ENCODE assay signal across 9 cellular contexts in the genomic region with DNA sequence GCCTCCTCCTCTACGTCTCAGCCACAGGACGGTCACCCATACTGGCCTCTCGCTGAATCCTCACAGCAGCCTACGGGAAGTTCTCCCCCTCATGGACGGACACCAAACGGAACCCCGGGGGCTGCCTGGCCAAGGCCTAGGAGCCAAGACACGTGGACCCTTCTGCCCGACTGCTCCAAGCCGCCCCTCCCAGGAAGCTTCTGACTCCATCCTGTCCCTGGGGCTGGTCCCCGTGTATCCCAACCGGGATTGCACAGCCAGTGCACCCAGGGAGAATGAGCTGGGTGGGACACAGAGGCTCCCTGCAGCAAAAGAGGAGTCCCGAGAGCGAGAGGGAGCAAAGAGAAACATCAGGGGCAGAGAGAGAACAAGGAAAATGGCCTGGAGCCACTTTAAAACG. TPM values are rescaled to one million over a fixed set of nuclear protein-coding genes. Genes with fewer than 3 reads are reported as not detected.
A peak's percentile ranks its signal among the peaks of the same experiment; 100 is the strongest.
DNase-seq lines count a peak whose midpoint lies in the region; ATAC-seq and TF ChIP-seq lines count a peak whose summit lies in the region.
"Had no signal": no experiment of that assay in that cellular context is flagged by ENCODE, and none has a peak within 500 bp of the region (broad histone marks: within the 10 kb centered on the region; RNA-seq: fewer than 3 reads in every experiment).

No MANE protein-coding gene starts in this region.

- H3K4me3 ChIP-seq in CD8-positive, alpha-beta T cell (ENCODE audit: low read depth, low read length): peak overlapping the region; percentile 95
- H3K4me3 ChIP-seq in MM.1S (ENCODE audit: low read length): peak overlapping the region; percentile 93

- no peaks in the 10 kb centered on the region for H3K27me3 Mint-ChIP-seq in CD8-positive, alpha-beta T cell (ENCODE audit: low read depth)
- H3K27me3 Mint-ChIP-seq in central memory CD8-positive, alpha-beta T cell: no peaks in the 10 kb centered on the region
- peaks cover 23% of the 10 kb centered on the region for H3K27me3 Mint-ChIP-seq in neural crest cell (ENCODE audit: low read depth)
- H3K27me3 Mint-ChIP-seq in Calu3 (ENCODE audit: unreplicated experiment): peaks cover 31% of the 10 kb centered on the region

- H3K4me3 Mint-ChIP-seq in CD8-positive, alpha-beta T cell: peak overlapping the region; percentile 98
- H3K4me3 Mint-ChIP-seq in central memory CD8-positive, alpha-beta T cell: peak overlapping the region; percentile 93
- H3K4me3 Mint-ChIP-seq in neural crest cell: peak overlapping the region; percentile 23
- H3K4me3 Mint-ChIP-seq in Calu3 (ENCODE audit: low read depth, unreplicated experiment): no peak overlapping the region

- peaks cover 35% of the 10 kb centered on the region for H3K4me1 ChIP-seq in CD8-positive, alpha-beta T cell (ENCODE audit: insufficient read depth, low read length)
- peaks cover 37% of the 10 kb centered on the region for H3K4me1 ChIP-seq in MM.1S (ENCODE audit: low read length)

- no peaks in the 10 kb centered on the region for H3K36me3 ChIP-seq in CD8-positive, alpha-beta T cell (ENCODE audit: insufficient read depth, low read length)
- no peaks in the 10 kb centered on the region for H3K36me3 ChIP-seq in MM.1S (replicated peaks; ENCODE audit: insufficient read depth, low read length)

- ATAC-seq in CD8-positive, alpha-beta T cell: no peak
- ATAC-seq in central memory CD8-positive, alpha-beta T cell (replicated peaks; ENCODE audit: extremely low read depth, poor library complexity, severe bottlenecking): no peak

- intact Hi-C loops in CD8-positive, alpha-beta T cell (cut with DNase I, micrococcal nuclease): loop anchor here in 1 of 2 experiments (5.0 to 10.0 kb wide), 2 partner anchors 58 to 124 kb away; no protein-coding TSS in a partner anchor
- intact Hi-C loops in Calu3 (cut with micrococcal nuclease; ENCODE audit: unreplicated experiment): no loop called here

- BruUV-seq in Calu3 (replicated peaks; lab: Mats Ljungman, UMichigan): no TSS peak

- H3K36me3 Mint-ChIP-seq in CD8-positive, alpha-beta T cell: peaks cover 47% of the 10 kb centered on the region
- H3K36me3 Mint-ChIP-seq in central memory CD8-positive, alpha-beta T cell (ENCODE audit: insufficient read depth): peaks cover 57% of the 10 kb centered on the region
- no peaks in the 10 kb centered on the region for H3K36me3 Mint-ChIP-seq in neural crest cell (ENCODE audit: low read depth)
- peaks cover 3% of the 10 kb centered on the region for H3K36me3 Mint-ChIP-seq in Calu3 (ENCODE audit: insufficient read depth, unreplicated experiment)

- peak overlapping the region; percentile 94 for H3K27ac Mint-ChIP-seq in CD8-positive, alpha-beta T cell
- peak overlapping the region; percentile 94 for H3K27ac Mint-ChIP-seq in central memory CD8-positive, alpha-beta T cell (ENCODE audit: low read depth)
- H3K27ac Mint-ChIP-seq in neural crest cell (ENCODE audit: unreplicated experiment) (no peak overlapping the region), Calu3 (ENCODE audit: unreplicated experiment) (no peak overlapping the region)

- H3K27ac ChIP-seq in CD8-positive, alpha-beta T cell (ENCODE audit: low read depth, low read length): peak overlapping the region; percentile 88
- peak overlapping the region; percentile 84; the same call in 1 of the 2 replicates for H3K27ac ChIP-seq in MM.1S (ENCODE audit: low read length)

- peak overlapping the region; percentile 91 for H3K9ac ChIP-seq in MM.1S (ENCODE audit: low read length)

- peaks cover 72% of the 10 kb centered on the region for H3K79me2 ChIP-seq in MM.1S (ENCODE audit: low read length)

- no peaks in the 10 kb centered on the region for H3K27me3 ChIP-seq in CD8-positive, alpha-beta T cell (ENCODE audit: insufficient read depth, low read length)
- no peaks in the 10 kb centered on the region for H3K27me3 ChIP-seq in MM.1S (replicated peaks; ENCODE audit: insufficient read depth, low read length)

- H3F3A ChIP-seq in MM.1S (ENCODE audit: insufficient read depth, low read length): peaks cover 43% of the 10 kb centered on the region

- POLR2A ChIA-PET in CD8-positive, alpha-beta T cell (lab: Charles Lee): interaction anchor here (0.9 to 19.9 kb wide), 4 partner anchors 17 to 135 kb away, joined by 3 to 490 read pairs (median 19); no protein-coding TSS in a partner anchor
- POLR2A ChIA-PET in GM10248 (lab: Yijun Ruan, JAX): no interaction called here

- TF ChIP-seq CTCF in CD8-positive, alpha-beta T cell (IDR thresholded peaks at IDR 0.05): no peak
- TF ChIP-seq CTCF in MM.1S (IDR thresholded peaks at IDR 0.05; ENCODE audit: low read length): peak; percentile 21; the same call in 1 of the 2 replicates
- TF ChIP-seq CTCF in neural crest cell (conservative IDR thresholded peaks at IDR 0.05): no peak
- TF ChIP-seq CTCF in Calu3 (IDR thresholded peaks at IDR 0.05; ENCODE audit: unreplicated experiment): no peak
- no peak for TF ChIP-seq CTCF in GM10248 (IDR thresholded peaks at IDR 0.05; ENCODE audit: control extremely low read depth, extremely low read depth, low read depth, missing control alignments)

- H3K4me2 ChIP-seq in MM.1S (ENCODE audit: low read depth, low read length): peak overlapping the region; percentile 92

- H3K9me3 ChIP-seq in CD8-positive, alpha-beta T cell (ENCODE audit: low read length): no peaks in the 10 kb centered on the region
- no peaks in the 10 kb centered on the region for H3K9me3 ChIP-seq in MM.1S (replicated peaks; ENCODE audit: insufficient read depth, low read length)

- CTCF ChIA-PET in CD8-positive, alpha-beta T cell (lab: Charles Lee): interaction anchor here (1.1 to 5.0 kb wide), 4 partner anchors 17 to 63 kb away, joined by 3 to 40 read pairs (median 3); no protein-coding TSS in a partner anchor
- CTCF ChIA-PET in Calu3 (lab: Charles Lee) (no interaction called here), GM10248 (lab: Yijun Ruan, JAX) (interaction anchor here (0.7 to 4.2 kb wide), 6 partner anchors 13 to 216 kb away, joined by 3 to 29 read pairs (median 4); no protein-coding TSS in a partner anchor)

- H4K20me1 ChIP-seq in MM.1S (ENCODE audit: insufficient read depth, low read length): no peaks in the 10 kb centered on the region

- H3K9me3 Mint-ChIP-seq in CD8-positive, alpha-beta T cell: no peaks in the 10 kb centered on the region
- no peaks in the 10 kb centered on the region for H3K9me3 Mint-ChIP-seq in central memory CD8-positive, alpha-beta T cell
- no peaks in the 10 kb centered on the region for H3K9me3 Mint-ChIP-seq in neural crest cell
- no peaks in the 10 kb centered on the region for H3K9me3 Mint-ChIP-seq in Calu3 (ENCODE audit: low read depth, unreplicated experiment)

- H2AFZ ChIP-seq in MM.1S (ENCODE audit: low read length): peak overlapping the region; percentile 55

- peak in 2 of 7 experiments; percentile 23 to 64 for DNase-seq in CD8-positive, alpha-beta T cell
- DNase-seq in MM.1S (peak; percentile 41), neural crest cell (ENCODE audit: low read depth, low spot score) (no peak), NCI-H2107 treated with DMSO at 0.1 percent for 48 hours (lab: John Stamatoyannopoulos, UW; ENCODE audit: unreplicated experiment) (no peak), NCI-H1092 (lab: John Stamatoyannopoulos, UW) (no peak), Calu3 (no peak), GM10248 (ENCODE audit: extremely low spot score) (no peak)
- no peak for DNase-seq in central memory CD8-positive, alpha-beta T cell (ENCODE audit: low spot score in 2 of 2)
- DNase-seq: NCI-H526 had no signal

- no peaks in the 10 kb centered on the region for H3K9me2 ChIP-seq in MM.1S (replicated peaks; ENCODE audit: insufficient read depth, low read length)

- peaks cover 46% of the 10 kb centered on the region for H3K4me1 Mint-ChIP-seq in CD8-positive, alpha-beta T cell (ENCODE audit: low read depth)
- peaks cover 48% of the 10 kb centered on the region for H3K4me1 Mint-ChIP-seq in central memory CD8-positive, alpha-beta T cell
- peaks cover 15% of the 10 kb centered on the region for H3K4me1 Mint-ChIP-seq in neural crest cell
- H3K4me1 Mint-ChIP-seq in Calu3 (ENCODE audit: low read depth, unreplicated experiment): no peaks in the 10 kb centered on the region

RNA-seq across cellular contexts. Expression of a gene that starts 3.2 kb away (rescaled TPM):
- 10 to 100 TPM; 44.0 to 44.2 TPM for total RNA-seq in CD8-positive, alpha-beta T cell
- total RNA-seq in neural crest cell: 3.8 and 4.4 TPM in 2 replicates
- total RNA-seq in Calu3 (2022): not detected in 2 replicates

RNA-seq across cellular contexts. Expression of a gene that starts 16.4 kb away (rescaled TPM):
- not detected for total RNA-seq in CD8-positive, alpha-beta T cell
- total RNA-seq in neural crest cell (5.8 and 6.9 TPM in 2 replicates), Calu3 (2022) (not detected in 2 replicates)

Comparison
In these comparisons a context has a peak if more than half of its experiments do, and no peak if none do; other contexts are left out.
1. H3K27ac Mint-ChIP-seq: peak in CD8-positive, alpha-beta T cell (single experiment) and central memory CD8-positive, alpha-beta T cell (single experiment); none in neural crest cell (single experiment) and Calu3 (single experiment).